Comparison of ENCODE assay signal across 12 cellular contexts in the genomic region with DNA sequence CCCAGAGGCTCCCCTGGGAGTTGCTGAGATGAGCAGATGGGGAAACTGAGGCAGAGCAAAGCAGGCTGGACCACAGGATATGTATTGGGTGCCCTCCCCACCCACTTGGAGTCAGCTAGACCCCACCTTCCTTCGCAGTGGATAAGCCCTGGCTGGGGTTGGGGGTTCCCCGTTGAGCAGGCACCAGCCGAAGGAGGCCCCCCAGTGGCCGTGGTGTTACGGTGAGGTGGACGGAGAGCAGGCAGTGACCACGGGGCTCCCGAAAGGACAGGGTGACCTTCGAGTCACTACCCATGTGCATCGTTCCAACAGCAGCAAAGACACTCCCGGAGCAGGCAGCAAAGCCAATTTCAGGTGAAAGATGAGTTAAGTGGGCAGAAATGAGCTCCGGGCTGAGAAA.
DNase-seq lines count a peak whose midpoint lies in the region; ATAC-seq and TF ChIP-seq lines count a peak whose summit lies in the region.
"Had no signal": no experiment of that assay in that cellular context is flagged by ENCODE, and none has a peak within 500 bp of the region (broad histone marks: within the 10 kb centered on the region; RNA-seq: fewer than 3 reads in every experiment).

No MANE protein-coding gene starts in this region.

- H3K9me3 ChIP-seq in right atrium auricular region (peaks cover 0 to 11% of the 10 kb centered on the region in 2 donors), WERI-Rb-1 (ENCODE audit: severe bottlenecking) (no peaks in the 10 kb centered on the region), right cardiac atrium (ENCODE audit: control insufficient read depth, low read length) (no peaks in the 10 kb centered on the region), transverse colon (no peaks in the 10 kb centered on the region)
- H3K9me3 ChIP-seq: BLaER1 had no signal

- intact Hi-C loops in Right ventricle myocardium inferior (cut with DNase I): no loop called here
- intact Hi-C loops in right cardiac atrium (cut with DNase I): no loop called here
- intact Hi-C loops in transverse colon (cut with DNase I; ENCODE audit: low total_unique reads): no loop called here

- H3K27ac ChIP-seq in right atrium auricular region (no peak overlapping the region), WERI-Rb-1 (no peak overlapping the region), right cardiac atrium (ENCODE audit: low read length) (no peak overlapping the region), transverse colon (no peak overlapping the region)
- H3K27ac ChIP-seq: BLaER1 had no signal

- H3K4me3 ChIP-seq in right atrium auricular region: no peak overlapping the region
- H3K4me3 ChIP-seq in WERI-Rb-1 (ENCODE audit: low read depth, low read length): no peak overlapping the region
- no peak overlapping the region for H3K4me3 ChIP-seq in right cardiac atrium (ENCODE audit: low read length)
- H3K4me3 ChIP-seq in transverse colon: no peak overlapping the region
- H3K4me3 ChIP-seq: BLaER1 had no signal

- peak; percentile 39 for ATAC-seq in Right ventricle myocardium inferior
- peak in 1 of 2 donors; percentile 44 for ATAC-seq in right cardiac atrium
- ATAC-seq: stimulated activated memory B cell treated with anti-CD40 and anti-IgM and Interleukin-4, amounts not matched to agents 10 μg/mL and 1 μg/mL and 100 μg/mL, for 72 hours had no signal

- TF ChIP-seq EP300 in transverse colon (IDR thresholded peaks at IDR 0.05; ENCODE audit: low read depth): no peak

- H3K36me3 ChIP-seq in right atrium auricular region: no peaks in the 10 kb centered on the region
- no peaks in the 10 kb centered on the region for H3K36me3 ChIP-seq in WERI-Rb-1
- H3K36me3 ChIP-seq in transverse colon: no peaks in the 10 kb centered on the region
- H3K36me3 ChIP-seq: BLaER1 had no signal

- no peak for TF ChIP-seq POLR2A in transverse colon (IDR thresholded peaks at IDR 0.05)

- H3K27me3 ChIP-seq in right atrium auricular region: no peaks in the 10 kb centered on the region
- no peaks in the 10 kb centered on the region for H3K27me3 ChIP-seq in WERI-Rb-1 (ENCODE audit: insufficient read depth, low read depth, severe bottlenecking)
- H3K27me3 ChIP-seq in right cardiac atrium (ENCODE audit: control insufficient read depth, insufficient read depth): no peaks in the 10 kb centered on the region
- no peaks in the 10 kb centered on the region for H3K27me3 ChIP-seq in transverse colon
- H3K27me3 ChIP-seq: BLaER1 had no signal

- H3K4me1 ChIP-seq in right atrium auricular region (no peaks in the 10 kb centered on the region), right cardiac atrium (ENCODE audit: control insufficient read depth, insufficient read depth, low read length) (no peaks in the 10 kb centered on the region), transverse colon (no peaks in the 10 kb centered on the region)
- H3K4me1 ChIP-seq: BLaER1 had no signal

- in situ Hi-C loops in transverse colon (cut with MboI; ENCODE audit: low pct_ligation_motif_present in 1 of 4, low pct_unique_long_range_greater_than_20kb in 1 of 4, low sequenced_read_pairs in 3 of 4): no loop called here

- DNase-seq in Right ventricle myocardium inferior (ENCODE audit: missing footprints): no peak
- no peak for DNase-seq in right atrium auricular region (ENCODE audit: low spot score)
- peak; percentile 50 for DNase-seq in WERI-Rb-1
- peak; percentile 29 to 69 (median 69) for DNase-seq in right cardiac atrium
- DNase-seq in transverse colon: peak; percentile 13
- no peak for DNase-seq in AG08395 (ENCODE audit: low spot score)
- no peak for DNase-seq in Kasumi-1 (lab: John Stamatoyannopoulos, UW)
- no peak for DNase-seq in stimulated activated CD4-positive, alpha-beta T cell treated with anti-CD3 and anti-CD28 coated beads, Interleukin-4, amount 100 ng/mL, for 4 hours
- DNase-seq: central memory CD4-positive, alpha-beta T cell; Karpas-422 had no signal

- WGBS in right cardiac atrium: 12% methylated on average over 12 of the region's 12 CpGs
- 36% methylated on average over 12 of the region's 12 CpGs; no CpG with 5 or more reads in 1 of the 2 donors for WGBS in transverse colon (ENCODE audit: low coverage in 1 of 2), 2 donors

- peak in 1 of 2 donors; percentile 29 for TF ChIP-seq CTCF in right atrium auricular region (IDR thresholded peaks at IDR 0.05)
- TF ChIP-seq CTCF in WERI-Rb-1 (IDR thresholded peaks at IDR 0.05; ENCODE audit: low read depth, low read length): peak; percentile 82
- peak in 1 of 5 experiments; percentile 13 for TF ChIP-seq CTCF in transverse colon (IDR thresholded peaks at IDR 0.05)

Comparison
In these comparisons a context has a peak if more than half of its experiments do, and no peak if none do; other contexts are left out.
1. DNase-seq: peak in WERI-Rb-1 (single experiment), right cardiac atrium (3 of 3) and transverse colon (single experiment); none in Right ventricle myocardium inferior (single experiment), right atrium auricular region (single experiment), AG08395 (single experiment), Kasumi-1 (0 of 2) and stimulated activated CD4-positive, alpha-beta T cell treated with anti-CD3 and anti-CD28 coated beads, Interleukin-4, amount 100 ng/mL, for 4 hours (0 of 2).